ENCODE assay signal across 8 cellular contexts in the genomic region with DNA sequence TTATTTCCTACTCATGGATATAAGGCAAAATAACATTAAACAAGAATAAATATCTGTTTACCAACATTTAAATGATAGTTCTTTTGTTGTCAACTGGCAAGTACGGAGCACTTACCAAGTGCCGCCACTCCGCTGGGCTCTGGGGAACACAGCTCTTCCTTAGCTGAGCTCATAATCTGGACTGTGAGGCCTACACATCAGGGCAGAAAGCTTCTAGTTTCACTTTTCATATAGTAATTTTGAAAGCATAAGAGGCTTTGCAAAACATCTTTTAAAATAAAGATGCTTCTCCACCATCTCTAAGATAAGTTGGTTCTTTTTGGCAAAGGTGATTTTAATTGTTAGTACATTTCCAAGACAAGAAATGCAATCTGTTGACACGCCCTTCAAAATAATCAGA.
DNase-seq lines count a peak whose midpoint lies in the region; ATAC-seq, FAIRE-seq and TF ChIP-seq lines count a peak whose summit lies in the region.

No MANE protein-coding gene starts in this region.

- H3K9ac ChIP-seq in OCI-LY3 (ENCODE audit: low read length): peak overlapping the region; percentile 64
- peak overlapping the region; percentile 46 for H3K9ac ChIP-seq in keratinocyte (ENCODE audit: control insufficient read depth, extremely low read depth, insufficient read depth, low read length)

- H4K20me1 ChIP-seq in OCI-LY3 (ENCODE audit: insufficient read depth, low read length): no peaks in the 10 kb centered on the region
- H4K20me1 ChIP-seq in keratinocyte (ENCODE audit: control insufficient read depth, extremely low read depth, insufficient read depth, low read length): no peaks in the 10 kb centered on the region

- dilution Hi-C loops in keratinocyte (cut with MboI; ENCODE audit: extremely low pct_ligation_motif_present, low sequenced_read_pairs): no loop called here

- peak overlapping the region; percentile 66 for H3K4me3 ChIP-seq in OCI-LY3 (ENCODE audit: low read length)
- peak overlapping the region in 1 of 4 donors; percentile 46 for H3K4me3 ChIP-seq in adrenal gland
- peak overlapping the region in 2 of 3 experiments; percentile 37 to 57 for H3K4me3 ChIP-seq in keratinocyte (ENCODE audit: control insufficient read depth in 2 of 3, extremely low read depth in 1 of 3, insufficient read depth in 2 of 3, low read depth in 1 of 3, low read length in 3 of 3)

- ATAC-seq in GM21737 (IDR thresholded peaks at IDR 0.05; ENCODE audit: unreplicated experiment): peak; percentile 58

- FAIRE-seq in keratinocyte (lab: Jason Lieb, UNC): no peak

- H3K9me1 ChIP-seq in keratinocyte (ENCODE audit: control insufficient read depth, extremely low read depth, insufficient read depth, low read length): no peaks in the 10 kb centered on the region

- POLR2A ChIA-PET in GM10248 (lab: Yijun Ruan, JAX): no interaction called here

- H3K4me1 ChIP-seq in OCI-LY3 (ENCODE audit: low read length) (peaks cover 61% of the 10 kb centered on the region), adrenal gland (replicated peaks in 1 of 2) (peaks cover 19 to 29% of the 10 kb centered on the region in 2 donors), keratinocyte (ENCODE audit: control insufficient read depth, extremely low read depth, insufficient read depth, low read length) (peaks cover 24% of the 10 kb centered on the region)

- CTCF ChIA-PET in GM10248 (lab: Yijun Ruan, JAX): interaction anchor here (0.6 to 1.5 kb wide), 4 partner anchors 9 to 204 kb away, joined by 3 to 5 read pairs (median 4); no protein-coding TSS in a partner anchor

- H3K4me2 ChIP-seq in OCI-LY3 (ENCODE audit: low read length): peak overlapping the region; percentile 88
- H3K4me2 ChIP-seq in keratinocyte (ENCODE audit: control insufficient read depth, extremely low read depth, insufficient read depth, low read depth, low read length): peak overlapping the region; percentile 87

- WGBS in adrenal gland, 4 donors: 23 to 39% (median 35%) methylated on average over 4 of the region's 4 CpGs

- H3K27ac ChIP-seq in OCI-LY3 (ENCODE audit: low read length) (peak overlapping the region; percentile 93), adrenal gland (peak overlapping the region; percentile 41 to 85 (median 74)), keratinocyte (ENCODE audit: control insufficient read depth, insufficient read depth, low read length) (peak overlapping the region; percentile 60)

- TF ChIP-seq CTCF in GM10248 (IDR thresholded peaks at IDR 0.05; ENCODE audit: control extremely low read depth, extremely low read depth, low read depth, missing control alignments) (no peak), OCI-LY3 (IDR thresholded peaks at IDR 0.05; ENCODE audit: low read depth, low read length) (no peak), adrenal gland (IDR thresholded peaks at IDR 0.05) (no peak), keratinocyte (optimal IDR thresholded peaks at IDR 0.05 in 1 of 3, IDR thresholded peaks at IDR 0.05 in 1 of 3, conservative IDR thresholded peaks at IDR 0.05 in 1 of 3; ENCODE audit: extremely low read depth in 1 of 3, insufficient read depth in 2 of 3, low read length in 3 of 3) (no peak)

- DNase-seq in GM10248 (ENCODE audit: extremely low spot score): peak; percentile 14
- peak; percentile 37 to 77 (median 63) for DNase-seq in adrenal gland
- DNase-seq in keratinocyte (ENCODE audit: low read depth, low spot score): no peak
- peak; percentile 6 for DNase-seq in stimulated activated CD8-positive, alpha-beta memory T cell treated with anti-CD3 and anti-CD28 coated beads, Interleukin-4, amount 100 ng/mL, for 24 hours (ENCODE audit: low read depth)
- DNase-seq in NK-92 (lab: John Stamatoyannopoulos, UW; ENCODE audit: unreplicated experiment): no peak
- no peak for DNase-seq in NCI-H1092 treated with DMSO at 0.1 percent for 48 hours (lab: John Stamatoyannopoulos, UW)

- H3K9me3 ChIP-seq in OCI-LY3 (ENCODE audit: insufficient read depth, low read length) (no peaks in the 10 kb centered on the region), adrenal gland (replicated peaks in 1 of 3) (no peaks in the 10 kb centered on the region), keratinocyte (ENCODE audit: control insufficient read depth, low read depth, low read length) (no peaks in the 10 kb centered on the region)

- H3K27me3 ChIP-seq in OCI-LY3 (ENCODE audit: low read depth, low read length) (no peaks in the 10 kb centered on the region), adrenal gland (no peaks in the 10 kb centered on the region), keratinocyte (ENCODE audit: control insufficient read depth, extremely low read depth, insufficient read depth, low read length) (no peaks in the 10 kb centered on the region)

- TF ChIP-seq POLR2A in adrenal gland (IDR thresholded peaks at IDR 0.05): no peak

- no peaks in the 10 kb centered on the region for H3K79me2 ChIP-seq in OCI-LY3 (ENCODE audit: low read length)
- no peaks in the 10 kb centered on the region for H3K79me2 ChIP-seq in keratinocyte (ENCODE audit: control insufficient read depth, insufficient read depth, low read length)

- H3K36me3 ChIP-seq in OCI-LY3 (replicated peaks; ENCODE audit: low read depth, low read length) (no peaks in the 10 kb centered on the region), adrenal gland (replicated peaks in 1 of 2) (no peaks in the 10 kb centered on the region), keratinocyte (ENCODE audit: control insufficient read depth in 2 of 2, extremely low read depth in 1 of 2, insufficient read depth in 2 of 2, low read length in 2 of 2) (no peaks in the 10 kb centered on the region)

- H2AFZ ChIP-seq in OCI-LY3 (ENCODE audit: low read depth, low read length): peak overlapping the region; percentile 86
- peak overlapping the region; percentile 46 for H2AFZ ChIP-seq in keratinocyte (ENCODE audit: control insufficient read depth, low read length)

- intact Hi-C loops in adrenal gland (cut with DNase I): no loop called here

Comparison
In these comparisons a context has a peak if more than half of its experiments do, and no peak if none do; other contexts are left out.
1. DNase-seq: peak in GM10248 (single experiment), adrenal gland (7 of 7) and stimulated activated CD8-positive, alpha-beta memory T cell treated with anti-CD3 and anti-CD28 coated beads, Interleukin-4, amount 100 ng/mL, for 24 hours (single experiment); none in keratinocyte (single experiment), NK-92 (single experiment) and NCI-H1092 treated with DMSO at 0.1 percent for 48 hours (single experiment).
2. Peak in every context shown above with its lines, with median percentiles within 50 percentile points of each other: H3K27ac ChIP-seq.